ENCODE assay signal across 24 cellular contexts in genomic region chr6:135043854-135044253, GRCh38. TPM values are rescaled to one million over a fixed set of nuclear protein-coding genes. Genes with fewer than 3 reads are reported as not detected.
A peak's percentile ranks its signal among the peaks of the same experiment; 100 is the strongest.
DNase-seq lines count a peak whose midpoint lies in the region; ATAC-seq, FAIRE-seq and TF ChIP-seq lines count a peak whose summit lies in the region.
"Had no signal": no experiment of that assay in that cellular context is flagged by ENCODE, and none has a peak within 500 bp of the region (broad histone marks: within the 10 kb centered on the region; RNA-seq: fewer than 3 reads in every experiment).

No MANE protein-coding gene starts in this region.

- CTCF ChIA-PET in K562 (lab: Yijun Ruan, JAX; ENCODE audit: low intra/inter-chr PET ratio), result no interaction called here

- POLR2A ChIA-PET in K562 (lab: Yijun Ruan, JAX), result interaction anchor here (0.6 to 4.2 kb wide), 7 partner anchors 9 to 375 kb away, joined by 3 to 36 read pairs (median 3); partner anchors contain the start of genes HBS1L and MYB

- H3K36me3 ChIP-seq in K562 (ENCODE audit: control insufficient read depth, insufficient read depth, low read length) (peaks cover 82% of the 10 kb centered on the region), upper lobe of right lung (peaks cover 34% of the 10 kb centered on the region)

- no peak for ATAC-seq in activated naive CD8-positive, alpha-beta T cell treated with anti-CD3 and anti-CD28 coated beads, Interleukin-2, amount 50 U/mL, for 24 hours
- 0 out of 3 replicates have a peak, but pooled peaks have one; percentile 18 for ATAC-seq in K562
- peak; percentile 70 for ATAC-seq in upper lobe of right lung
- ATAC-seq in GM21717 (IDR thresholded peaks at IDR 0.05; ENCODE audit: unreplicated experiment), result no peak
- no peak for ATAC-seq in GM18870 (IDR thresholded peaks at IDR 0.05; ENCODE audit: unreplicated experiment)

- no peak overlapping the region for H3K9ac ChIP-seq in K562 (ENCODE audit: insufficient read depth in 1 of 2, low read depth in 2 of 2, low read length in 2 of 2)

- WGBS in K562 (ENCODE audit: insufficient coverage, low coverage, missing lambda C conversion rate), result 88% methylated on average over 2 of the region's 2 CpGs

- H3K4me1 ChIP-seq in K562 (replicated peaks in 1 of 2; ENCODE audit: control insufficient read depth in 2 of 2, insufficient read depth in 2 of 2, low read length in 2 of 2) (peaks cover 0 to 5% of the 10 kb centered on the region in 2 experiments; a peak in 3 of 5 replicates), upper lobe of right lung (peaks cover 13% of the 10 kb centered on the region)

- in situ Hi-C loops in K562 (cut with MboI), result no loop called here

- no peaks in the 10 kb centered on the region; the same call in 1 of the 2 replicates for H4K20me1 ChIP-seq in K562 (replicated peaks; ENCODE audit: control insufficient read depth, insufficient read depth, low read length)

- H3K4me1 Mint-ChIP-seq in activated naive CD8-positive, alpha-beta T cell (ENCODE audit: low read depth), result peaks cover 72% of the 10 kb centered on the region
- peaks cover 64% of the 10 kb centered on the region for H3K4me1 Mint-ChIP-seq in activated naive CD8-positive, alpha-beta T cell treated with anti-CD3 and anti-CD28 coated beads, Interleukin-2, amount 50 U/mL, for 24 hours
- H3K4me1 Mint-ChIP-seq in IgD-negative memory B cell, result peaks cover 33 to 49% (median 45%) of the 10 kb centered on the region in 3 donors
- H3K4me1 Mint-ChIP-seq in T-helper 2 cell treated with Interferon-gamma antibody and Interleukin-4, amounts not matched to agents 5 μg/mL and 100 μg/mL, for 36 hours (ENCODE audit: low read depth), result peaks cover 51% of the 10 kb centered on the region

- H3K9me1 ChIP-seq in K562 (ENCODE audit: control insufficient read depth, insufficient read depth, low read length), result no peaks in the 10 kb centered on the region

- no peak for TF ChIP-seq POLR2A in K562 (conservative IDR thresholded peaks at IDR 0.05)

- TF ChIP-seq CTCF in K562 (IDR thresholded peaks at IDR 0.05 in 2 of 3, conservative IDR thresholded peaks at IDR 0.05 in 1 of 3; ENCODE audit: insufficient read depth in 2 of 3, low read depth in 1 of 3, low read length in 3 of 3) (no peak), upper lobe of right lung (IDR thresholded peaks at IDR 0.05) (no peak)

- H3K27me3 ChIP-seq in K562 (ENCODE audit: control insufficient read depth in 2 of 2, insufficient read depth in 2 of 2, low read length in 2 of 2) (no peaks in the 10 kb centered on the region), upper lobe of right lung (no peaks in the 10 kb centered on the region)

- no peaks in the 10 kb centered on the region for H3K9me3 ChIP-seq in K562 (replicated peaks; ENCODE audit: control insufficient read depth, insufficient read depth, low read depth, low read length)
- H3K9me3 ChIP-seq in upper lobe of right lung, result no peaks in the 10 kb centered on the region

- FAIRE-seq in K562 (lab: Jason Lieb, UNC), result no peak
- FAIRE-seq: G401.6, GM12878 had no signal

- peaks cover 96% of the 10 kb centered on the region for H3K79me2 ChIP-seq in K562 (ENCODE audit: control insufficient read depth, insufficient read depth, low read length)

- H3K36me3 Mint-ChIP-seq in activated naive CD8-positive, alpha-beta T cell, result peaks cover 20% of the 10 kb centered on the region
- H3K36me3 Mint-ChIP-seq in activated naive CD8-positive, alpha-beta T cell treated with anti-CD3 and anti-CD28 coated beads, Interleukin-2, amount 50 U/mL, for 24 hours (ENCODE audit: low read depth), result peaks cover 43% of the 10 kb centered on the region
- peaks cover 3% of the 10 kb centered on the region for H3K36me3 Mint-ChIP-seq in IgD-negative memory B cell
- peaks cover 36% of the 10 kb centered on the region for H3K36me3 Mint-ChIP-seq in T-helper 2 cell treated with Interferon-gamma antibody and Interleukin-4, amounts not matched to agents 5 μg/mL and 100 μg/mL, for 36 hours (ENCODE audit: low read depth)

- TF ChIP-seq EP300 in K562 (IDR thresholded peaks at IDR 0.05; ENCODE audit: low read length), result no peak

- no peak overlapping the region for H3K4me2 ChIP-seq in K562 (ENCODE audit: insufficient read depth, low read length)

- no peak for TF ChIP-seq RAD21 in K562 (CRISPR knock-in tag; conservative IDR thresholded peaks at IDR 0.05 in 1 of 2, IDR thresholded peaks at IDR 0.05 in 1 of 2)

- no peaks in the 10 kb centered on the region for H3K27me3 Mint-ChIP-seq in activated naive CD8-positive, alpha-beta T cell
- no peaks in the 10 kb centered on the region for H3K27me3 Mint-ChIP-seq in activated naive CD8-positive, alpha-beta T cell treated with anti-CD3 and anti-CD28 coated beads, Interleukin-2, amount 50 U/mL, for 24 hours
- no peaks in the 10 kb centered on the region for H3K27me3 Mint-ChIP-seq in IgD-negative memory B cell
- H3K27me3 Mint-ChIP-seq in T-helper 2 cell treated with Interferon-gamma antibody and Interleukin-4, amounts not matched to agents 5 μg/mL and 100 μg/mL, for 36 hours (ENCODE audit: low read depth), result no peaks in the 10 kb centered on the region

- H3K9me3 Mint-ChIP-seq in activated naive CD8-positive, alpha-beta T cell (ENCODE audit: low read depth), result no peaks in the 10 kb centered on the region
- H3K9me3 Mint-ChIP-seq in activated naive CD8-positive, alpha-beta T cell treated with anti-CD3 and anti-CD28 coated beads, Interleukin-2, amount 50 U/mL, for 24 hours, result no peaks in the 10 kb centered on the region
- no peaks in the 10 kb centered on the region for H3K9me3 Mint-ChIP-seq in IgD-negative memory B cell
- no peaks in the 10 kb centered on the region for H3K9me3 Mint-ChIP-seq in T-helper 2 cell treated with Interferon-gamma antibody and Interleukin-4, amounts not matched to agents 5 μg/mL and 100 μg/mL, for 36 hours

- no peak overlapping the region for H3K27ac ChIP-seq in K562 (ENCODE audit: extremely low read depth, low read depth, low read length)
- no peak overlapping the region for H3K27ac ChIP-seq in upper lobe of right lung
- H3K27ac ChIP-seq: C4-2B had no signal

- DNase-seq in activated naive CD8-positive, alpha-beta T cell treated with anti-CD3 and anti-CD28 coated beads, Interleukin-2, amount 50 U/mL, for 24 hours, result no peak
- DNase-seq in K562 (ENCODE audit: extremely low read depth in 1 of 4, low spot score in 3 of 4) (no peak), upper lobe of right lung (no peak)
- DNase-seq in T-helper 2 cell treated with Interferon-gamma antibody and Interleukin-4, amounts not matched to agents 5 μg/mL and 100 μg/mL, for 36 hours (ENCODE audit: low spot score), result no peak
- DNase-seq: Calu3; DMS53; GOT3; KG1; NCI-H1092; NCI-H146; NCI-H2081 treated with DMSO at 0.1 percent for 48 hours; NCI-H226; NCI-H524 treated with DMSO at 0.1 percent for 48 hours; NK-92 treated with Interleukin-12 subunit alpha and Interleukin-12 subunit beta, amount 100 ng/mL, for 24 hours; OCI-M1; RPMI8226; SIG-M5 had no signal

- intact Hi-C loops in K562 (cut with micrococcal nuclease) (no loop called here), upper lobe of right lung (cut with DNase I) (no loop called here)

- H3K4me3 ChIP-seq in K562, result no peak overlapping the region
- H3K4me3 ChIP-seq in upper lobe of right lung, result no peak overlapping the region

- H3K4me3 Mint-ChIP-seq in activated naive CD8-positive, alpha-beta T cell, result no peak overlapping the region
- no peak overlapping the region for H3K4me3 Mint-ChIP-seq in activated naive CD8-positive, alpha-beta T cell treated with anti-CD3 and anti-CD28 coated beads, Interleukin-2, amount 50 U/mL, for 24 hours
- H3K4me3 Mint-ChIP-seq in IgD-negative memory B cell, result peak overlapping the region in 1 of 4 donors; percentile 74
- H3K4me3 Mint-ChIP-seq in T-helper 2 cell treated with Interferon-gamma antibody and Interleukin-4, amounts not matched to agents 5 μg/mL and 100 μg/mL, for 36 hours, result no peak overlapping the region

- no peak overlapping the region for H2AFZ ChIP-seq in K562 (ENCODE audit: low read depth, low read length)

- peak overlapping the region; percentile 61 for H3K27ac Mint-ChIP-seq in activated naive CD8-positive, alpha-beta T cell
- no peak overlapping the region for H3K27ac Mint-ChIP-seq in activated naive CD8-positive, alpha-beta T cell treated with anti-CD3 and anti-CD28 coated beads, Interleukin-2, amount 50 U/mL, for 24 hours
- peak overlapping the region in 2 of 3 donors; percentile 6 to 21 for H3K27ac Mint-ChIP-seq in IgD-negative memory B cell
- no peak overlapping the region for H3K27ac Mint-ChIP-seq in T-helper 2 cell treated with Interferon-gamma antibody and Interleukin-4, amounts not matched to agents 5 μg/mL and 100 μg/mL, for 36 hours

- BruUV-seq in K562 (replicated peaks; lab: Mats Ljungman, UMichigan), result no TSS peak

TF ChIP-seq in K562, 482 proteins besides CTCF, POLR2A, EP300 and RAD21 (continues in another document):
- TF ChIP-seq TEAD2 (tag; IDR thresholded peaks at IDR 0.05), result no peak
- no peak for TF ChIP-seq TEAD4 (IDR thresholded peaks at IDR 0.05; ENCODE audit: low read length)
- TF ChIP-seq TEAD4 (CRISPR knock-in tag; IDR thresholded peaks at IDR 0.05; ENCODE audit: borderline replicate concordance), result no peak
- TF ChIP-seq TBP (optimal IDR thresholded peaks at IDR 0.05; ENCODE audit: low read depth, low read length), result no peak
- TF ChIP-seq ELF2 (CRISPR knock-in tag; IDR thresholded peaks at IDR 0.05), result no peak

RNA-seq across cellular contexts. Expression of gene HBS1L, which starts 10.8 kb away (rescaled TPM):
- 38.0 TPM for polyA plus RNA-seq in IgD-negative memory B cell
- total RNA-seq in K562 (2011; cell fraction: chromatin; rRNA removed; ENCODE audit: low replicate concordance), result 82.7 and 242 TPM in 2 replicates
- total RNA-seq in K562 (2011; cell fraction: nucleolus; rRNA removed), result 27.5 and 35.5 TPM in 2 replicates
- 68.2 and 121 TPM in 2 replicates for total RNA-seq in K562 (2011; cell fraction: nucleoplasm; rRNA removed)
- total RNA-seq in K562 (2014; rRNA removed), result 133 and 145 TPM in 2 replicates
- 184 and 207 TPM in 2 replicates for total RNA-seq in K562 (2014; rRNA removed; fragmentation: Illumina TruSeq; extraction: Trizol)
- 161 and 170 TPM in 2 replicates for total RNA-seq in K562 (2015; rRNA removed; fragmentation: Illumina TruSeq; extraction: Trizol)
- total RNA-seq in K562 (2021), result 128 and 140 TPM in 2 replicates
- polyA plus RNA-seq in K562 (2011; rRNA removed), result 131 and 175 TPM in 2 replicates
- polyA plus RNA-seq in K562 (2011; cell fraction: cytosol; rRNA removed), result 34.0 and 60.3 TPM in 2 replicates
- polyA plus RNA-seq in K562 (2011; cell fraction: nucleus; rRNA removed), result 57.7 and 92.5 TPM in 2 replicates
- polyA plus RNA-seq in K562 (2012), result 75.8 and 104 TPM in 2 replicates
- polyA plus RNA-seq in K562 (2014; fragmentation: Illumina TruSeq; extraction: Trizol), result 117 and 121 TPM in 2 replicates
- polyA plus RNA-seq in K562 (2014; fragmentation: Nextera tagmentation; extraction: Ambion mirVana), result 100 to 1,000 TPM; 101 to 199 TPM
- 115 and 120 TPM in 2 replicates for polyA plus RNA-seq in K562 (2014; rRNA removed)
- 345 and 377 TPM in 2 replicates for polyA minus RNA-seq in K562 (2011; rRNA and poly(A)+ RNA removed)
- 82.5 and 96.0 TPM in 2 replicates for polyA minus RNA-seq in K562 (2011; cell fraction: cytosol; rRNA and poly(A)+ RNA removed)
- 84.1 and 152 TPM in 2 replicates for polyA minus RNA-seq in K562 (2011; cell fraction: nucleus; rRNA and poly(A)+ RNA removed)
- 48.2 TPM for total RNA-seq in upper lobe of right lung

Comparison
In these comparisons a context has a peak if more than half of its experiments do, and no peak if none do; other contexts are left out.
1. H3K27ac Mint-ChIP-seq: peak in activated naive CD8-positive, alpha-beta T cell (single experiment) and IgD-negative memory B cell (2 of 3); none in activated naive CD8-positive, alpha-beta T cell treated with anti-CD3 and anti-CD28 coated beads, Interleukin-2, amount 50 U/mL, for 24 hours (single experiment) and T-helper 2 cell treated with Interferon-gamma antibody and Interleukin-4, amounts not matched to agents 5 μg/mL and 100 μg/mL, for 36 hours (single experiment).
2. ATAC-seq: peak in K562 (single experiment) and upper lobe of right lung (single experiment); none in activated naive CD8-positive, alpha-beta T cell treated with anti-CD3 and anti-CD28 coated beads, Interleukin-2, amount 50 U/mL, for 24 hours (single experiment), GM21717 (single experiment) and GM18870 (single experiment).